Comparison of ENCODE assay signal across 14 cellular contexts in genomic region chr6:157757430-157758403, GRCh38.
DNase-seq lines count a peak whose midpoint lies in the region; ATAC-seq, FAIRE-seq and TF ChIP-seq lines count a peak whose summit lies in the region.
"Had no signal": no experiment of that assay in that cellular context is flagged by ENCODE, and none has a peak within 500 bp of the region (broad histone marks: within the 10 kb centered on the region; RNA-seq: fewer than 3 reads in every experiment).

No MANE protein-coding gene starts in this region.

- ATAC-seq in HCT116 (no peak), naive B cell (ENCODE audit: low read depth in 2 of 2) (no peak)
- no peak for ATAC-seq in activated naive CD8-positive, alpha-beta T cell treated with anti-CD3 and anti-CD28 coated beads, Interleukin-2, amount 10 ng/mL, durations not matched to agents 7 days and 5 days (ENCODE audit: low read depth)

- H3K9me3 Mint-ChIP-seq in activated naive CD8-positive, alpha-beta T cell treated with anti-CD3 and anti-CD28 coated beads, Interleukin-2, amount 10 ng/mL, durations not matched to agents 7 days and 5 days: peaks cover 2% of the 10 kb centered on the region
- H3K9me3 Mint-ChIP-seq in naive B cell: no peaks in the 10 kb centered on the region
- H3K9me3 Mint-ChIP-seq in T-helper 2 cell treated with Interferon-gamma antibody and Interleukin-4, amounts not matched to agents 5 μg/mL and 100 μg/mL, for 36 hours: no peaks in the 10 kb centered on the region

- H3K9me3 ChIP-seq in BLaER1 (peaks cover 16% of the 10 kb centered on the region), HCT116 (ENCODE audit: control insufficient read depth in 1 of 2, insufficient read depth in 1 of 2, low read depth in 1 of 2, low read length in 2 of 2) (no peaks in the 10 kb centered on the region)
- H3K9me3 ChIP-seq: adrenal gland, BE2C had no signal

- no peak overlapping the region for H3K4me3 Mint-ChIP-seq in activated naive CD8-positive, alpha-beta T cell treated with anti-CD3 and anti-CD28 coated beads, Interleukin-2, amount 10 ng/mL, durations not matched to agents 7 days and 5 days
- peak overlapping the region in 1 of 8 donors; percentile 56 for H3K4me3 Mint-ChIP-seq in naive B cell
- H3K4me3 Mint-ChIP-seq in T-helper 2 cell treated with Interferon-gamma antibody and Interleukin-4, amounts not matched to agents 5 μg/mL and 100 μg/mL, for 36 hours: no peak overlapping the region
- H3K4me3 Mint-ChIP-seq: immature natural killer cell had no signal

- peaks cover 48% of the 10 kb centered on the region for H3K4me1 Mint-ChIP-seq in activated naive CD8-positive, alpha-beta T cell treated with anti-CD3 and anti-CD28 coated beads, Interleukin-2, amount 10 ng/mL, durations not matched to agents 7 days and 5 days
- H3K4me1 Mint-ChIP-seq in naive B cell: peaks cover 47 to 67% (median 57%) of the 10 kb centered on the region in 3 donors
- peaks cover 36% of the 10 kb centered on the region for H3K4me1 Mint-ChIP-seq in T-helper 2 cell treated with Interferon-gamma antibody and Interleukin-4, amounts not matched to agents 5 μg/mL and 100 μg/mL, for 36 hours (ENCODE audit: low read depth)

- H2AFZ ChIP-seq in HCT116 (ENCODE audit: low read depth, low read length, poor library complexity, severe bottlenecking): peak overlapping the region; percentile 89

- no peak for FAIRE-seq in GM12891 (lab: Jason Lieb, UNC)

- RAD21 ChIA-PET in HCT116 (lab: Charles Lee; ENCODE audit: low non-redundant PET in 1 of 2, low total read pairs in 2 of 2, uncharacterized antibody in 2 of 2, unreplicated experiment in 2 of 2): interaction anchor here (1.0 to 2.0 kb wide), 2 partner anchors 116 kb away, joined by 6 to 9 read pairs; no protein-coding TSS in a partner anchor

- no peak for TF ChIP-seq POLR2A in HCT116 (IDR thresholded peaks at IDR 0.05; ENCODE audit: borderline replicate concordance, extremely low read depth, insufficient read depth, insufficient read length)
- no peak for TF ChIP-seq POLR2A in GM12891 (IDR thresholded peaks at IDR 0.05; ENCODE audit: low read depth, low read length)

- H3K27ac Mint-ChIP-seq in activated naive CD8-positive, alpha-beta T cell treated with anti-CD3 and anti-CD28 coated beads, Interleukin-2, amount 10 ng/mL, durations not matched to agents 7 days and 5 days: peak overlapping the region; percentile 30
- peak overlapping the region in 5 of 6 donors; percentile 33 to 93 (median 91) for H3K27ac Mint-ChIP-seq in naive B cell
- H3K27ac Mint-ChIP-seq in T-helper 2 cell treated with Interferon-gamma antibody and Interleukin-4, amounts not matched to agents 5 μg/mL and 100 μg/mL, for 36 hours: no peak overlapping the region
- H3K27ac Mint-ChIP-seq: immature natural killer cell had no signal

- H4K20me1 ChIP-seq in BLaER1 (peaks cover 2% of the 10 kb centered on the region; the same call in 1 of the 2 replicates), HCT116 (ENCODE audit: insufficient read depth) (no peaks in the 10 kb centered on the region)

- H3K27me3 Mint-ChIP-seq in activated naive CD8-positive, alpha-beta T cell treated with anti-CD3 and anti-CD28 coated beads, Interleukin-2, amount 10 ng/mL, durations not matched to agents 7 days and 5 days: peaks cover 5% of the 10 kb centered on the region
- H3K27me3 Mint-ChIP-seq in naive B cell: peaks cover 0 to 13% (median 0%) of the 10 kb centered on the region in 3 donors
- peaks cover 71% of the 10 kb centered on the region for H3K27me3 Mint-ChIP-seq in T-helper 2 cell treated with Interferon-gamma antibody and Interleukin-4, amounts not matched to agents 5 μg/mL and 100 μg/mL, for 36 hours (ENCODE audit: low read depth)

- POLR2A ChIA-PET in HCT116 (lab: Charles Lee): interaction anchor here (1.6 kb wide), 1 partner anchor 14 kb away, joined by 3 read pairs; no protein-coding TSS in a partner anchor
- POLR2A ChIA-PET in activated naive CD8-positive, alpha-beta T cell treated with anti-CD3 and anti-CD28 coated beads, Interleukin-2, amount 10 ng/mL, durations not matched to agents 7 days and 5 days (lab: Charles Lee): interaction anchor here (0.5 to 0.6 kb wide), 2 partner anchors 323 to 403 kb away, joined by 3 to 6 read pairs; no protein-coding TSS in a partner anchor

- H3K9me2 ChIP-seq in HCT116 (ENCODE audit: insufficient read depth): no peaks in the 10 kb centered on the region

- no peak overlapping the region for H3K27ac ChIP-seq in BLaER1
- no peak overlapping the region for H3K27ac ChIP-seq in HCT116 (ENCODE audit: low read depth, low read length)

- H3K27me3 ChIP-seq in BLaER1 (no peaks in the 10 kb centered on the region), HCT116 (ENCODE audit: insufficient read depth, low read length) (no peaks in the 10 kb centered on the region)
- H3K27me3 ChIP-seq: adrenal gland, BE2C had no signal

- TF ChIP-seq RAD21 in HCT116 (IDR thresholded peaks at IDR 0.05; ENCODE audit: low read depth): no peak

- no TSS peak for BruUV-seq in HCT116 (replicated peaks; lab: Mats Ljungman, UMichigan)

- H3K4me1 ChIP-seq in BLaER1 (peaks cover 49% of the 10 kb centered on the region), HCT116 (ENCODE audit: control insufficient read depth in 1 of 2, insufficient read depth in 2 of 2, low read length in 2 of 2) (peaks cover 26 to 57% of the 10 kb centered on the region in 2 experiments)
- H3K4me1 ChIP-seq: BE2C had no signal

- H3K4me2 ChIP-seq in BLaER1: peak overlapping the region; percentile 61; the same call in 1 of the 2 replicates
- H3K4me2 ChIP-seq in HCT116 (ENCODE audit: low read length): peak overlapping the region; percentile 59

- H3K4me3 ChIP-seq in BLaER1 (no peak overlapping the region), HCT116 (replicated peaks in 1 of 2; ENCODE audit: low read depth in 1 of 2, low read length in 2 of 2) (no peak overlapping the region)
- H3K4me3 ChIP-seq: adrenal gland had no signal

- intact Hi-C loops in HCT116 (cut with micrococcal nuclease): loop anchor here (2.0 to 5.0 kb wide), 2 partner anchors 375 to 435 kb away; partner anchors contain the start of gene TMEM242

- DNase-seq in HCT116 (ENCODE audit: low read depth, low spot score): no peak
- no peak for DNase-seq in activated naive CD8-positive, alpha-beta T cell treated with anti-CD3 and anti-CD28 coated beads, Interleukin-2, amount 10 ng/mL, durations not matched to agents 7 days and 5 days
- no peak for DNase-seq in naive B cell
- no peak for DNase-seq in germinal center (ENCODE audit: low spot score)
- no peak for DNase-seq in kidney tubule cell (ENCODE audit: low spot score)
- no peak for DNase-seq in T-helper 2 cell treated with Interferon-gamma antibody and Interleukin-4, amounts not matched to agents 5 μg/mL and 100 μg/mL, for 36 hours (ENCODE audit: low spot score)
- no peak for DNase-seq in GM12891 (ENCODE audit: insufficient read length, low spot score)
- DNase-seq: BE2C; immature natural killer cell; PC-3; stimulated activated CD4-positive, alpha-beta T cell treated with anti-CD3 and anti-CD28 coated beads, Interleukin-4, amount 100 ng/mL, for 24 hours; stimulated activated naive CD8-positive, alpha-beta T cell treated with anti-CD3 and anti-CD28 coated beads, Interleukin-15, Interleukin-2, amounts not matched to agents 100 U/mL and 50 U/mL, for 24 hours had no signal

- no peaks in the 10 kb centered on the region for H3K79me2 ChIP-seq in HCT116 (ENCODE audit: insufficient read depth, low read length)

- H3K36me3 Mint-ChIP-seq in activated naive CD8-positive, alpha-beta T cell treated with anti-CD3 and anti-CD28 coated beads, Interleukin-2, amount 10 ng/mL, durations not matched to agents 7 days and 5 days: peaks cover 3% of the 10 kb centered on the region
- no peaks in the 10 kb centered on the region for H3K36me3 Mint-ChIP-seq in naive B cell
- H3K36me3 Mint-ChIP-seq in T-helper 2 cell treated with Interferon-gamma antibody and Interleukin-4, amounts not matched to agents 5 μg/mL and 100 μg/mL, for 36 hours (ENCODE audit: low read depth): no peaks in the 10 kb centered on the region
- H3K36me3 Mint-ChIP-seq: immature natural killer cell had no signal

- CTCF ChIA-PET in HCT116 (lab: Charles Lee): interaction anchor here (0.6 to 2.6 kb wide), 14 partner anchors 9 to 374 kb away, joined by 3 to 22 read pairs (median 4); no protein-coding TSS in a partner anchor

- H3K9ac ChIP-seq in BLaER1: no peak overlapping the region
- no peak overlapping the region for H3K9ac ChIP-seq in HCT116 (ENCODE audit: low read length)

- TF ChIP-seq CTCF in HCT116 (IDR thresholded peaks at IDR 0.05 in 2 of 3, conservative IDR thresholded peaks at IDR 0.05 in 1 of 3; ENCODE audit: borderline replicate concordance in 1 of 3, insufficient read depth in 1 of 3, low read depth in 2 of 3, low read length in 2 of 3): no peak

- H3K36me3 ChIP-seq in BLaER1: no peaks in the 10 kb centered on the region
- no peaks in the 10 kb centered on the region for H3K36me3 ChIP-seq in HCT116 (ENCODE audit: control insufficient read depth in 1 of 2, insufficient read depth in 2 of 2, low read length in 2 of 2)
- H3K36me3 ChIP-seq: adrenal gland, BE2C had no signal

TF ChIP-seq in HCT116, 20 proteins besides CTCF, POLR2A, EP300 and RAD21 (continues in another document):
- TF ChIP-seq EZH2 (IDR thresholded peaks at IDR 0.05): no peak

TF ChIP-seq in GM12891, 5 proteins besides CTCF, POLR2A, EP300 and RAD21:
- TF ChIP-seq POLR2AphosphoS5 (IDR thresholded peaks at IDR 0.05; ENCODE audit: low read depth, low read length): no peak
- TF ChIP-seq PAX5 (IDR thresholded peaks at IDR 0.05; ENCODE audit: insufficient read depth, low read length, severe bottlenecking): no peak
- TF ChIP-seq SPI1 (IDR thresholded peaks at IDR 0.05; ENCODE audit: low read depth, low read length): no peak
- no peak for TF ChIP-seq POU2F2 (IDR thresholded peaks at IDR 0.05; ENCODE audit: low read depth, low read length)
- TF ChIP-seq TAF1 (IDR thresholded peaks at IDR 0.05; ENCODE audit: low read depth, low read length): no peak
TF ChIP-seq in GM12891: peak in this region for 0.
